Comparison of ENCODE assay signal across 23 cellular contexts in genomic region chr13:63448654-63449053, GRCh38.
"Had no signal": no experiment of that assay in that cellular context is flagged by ENCODE, and none has a peak within 500 bp of the region (broad histone marks: within the 10 kb centered on the region; RNA-seq: fewer than 3 reads in every experiment).

No MANE protein-coding gene starts in this region.

- H3K9me3 Mint-ChIP-seq: memory B cell; neural progenitor cell; stimulated activated naive CD8-positive, alpha-beta T cell treated with anti-CD3 and anti-CD28 coated beads, Interleukin-15, amount 100 ng/mL, for 72 hours had no signal

- H3K9ac ChIP-seq: neural progenitor cell, parathyroid adenoma had no signal

- H3K4me3 Mint-ChIP-seq: dendritic cell treated with granulocyte-macrophage colony-stimulating factor and Interleukin-4, amounts not matched to agents 40 ng/mL and 50 ng/mL, for 4 days; effector memory CD8-positive, alpha-beta T cell; memory B cell; natural killer cell treated with Interleukin-12 subunit alpha and Interleukin-12 subunit beta and Interleukin-15 and Interleukin-18, amount 100 ng/mL, for 72 hours; neural progenitor cell; stimulated activated naive B cell treated with anti-CD40 and anti-IgM and Interleukin-4, amounts not matched to agents 10 μg/mL and 1 μg/mL and 100 μg/mL, for 72 hours; stimulated activated naive CD8-positive, alpha-beta T cell treated with anti-CD3 and anti-CD28 coated beads, Interleukin-15, amount 100 ng/mL, for 72 hours had no signal

- H3K36me3 ChIP-seq: esophagus muscularis mucosa, neural progenitor cell, right lobe of liver, tibial nerve, upper lobe of right lung, vagina had no signal

- H3K79me2 ChIP-seq: parathyroid adenoma had no signal

- H3K4me3 ChIP-seq: esophagus muscularis mucosa, neural progenitor cell, psoas muscle, right lobe of liver, testis, tibial nerve, upper lobe of right lung, vagina had no signal

- H2AFZ ChIP-seq: neural progenitor cell, parathyroid adenoma had no signal

- H3K9me3 ChIP-seq: esophagus muscularis mucosa, psoas muscle, right lobe of liver, testis, tibial nerve, upper lobe of right lung, vagina had no signal

- H3K36me3 Mint-ChIP-seq: memory B cell; natural killer cell treated with Interleukin-12 subunit alpha and Interleukin-12 subunit beta and Interleukin-15 and Interleukin-18, amount 100 ng/mL, for 72 hours; neural progenitor cell; stimulated activated naive B cell treated with anti-CD40 and anti-IgM and Interleukin-4, amounts not matched to agents 10 μg/mL and 1 μg/mL and 100 μg/mL, for 72 hours had no signal

- H3K27me3 Mint-ChIP-seq: dendritic cell treated with granulocyte-macrophage colony-stimulating factor and Interleukin-4, amounts not matched to agents 40 ng/mL and 50 ng/mL, for 4 days; effector memory CD8-positive, alpha-beta T cell; memory B cell; natural killer cell treated with Interleukin-12 subunit alpha and Interleukin-12 subunit beta and Interleukin-15 and Interleukin-18, amount 100 ng/mL, for 72 hours; stimulated activated naive B cell treated with anti-CD40 and anti-IgM and Interleukin-4, amounts not matched to agents 10 μg/mL and 1 μg/mL and 100 μg/mL, for 72 hours; stimulated activated naive CD8-positive, alpha-beta T cell treated with anti-CD3 and anti-CD28 coated beads, Interleukin-15, amount 100 ng/mL, for 72 hours had no signal

- H3K27me3 ChIP-seq: esophagus muscularis mucosa, neural progenitor cell, right lobe of liver, testis, tibial nerve, upper lobe of right lung, vagina had no signal

- H3K4me1 ChIP-seq: esophagus muscularis mucosa, neural progenitor cell, parathyroid adenoma, psoas muscle, right lobe of liver, testis, tibial nerve, upper lobe of right lung, vagina had no signal

- ATAC-seq: effector memory CD8-positive, alpha-beta T cell; left lobe of liver; natural killer cell treated with Interleukin-12 subunit alpha and Interleukin-12 subunit beta and Interleukin-15 and Interleukin-18, amount 100 ng/mL, for 72 hours; psoas muscle; right lobe of liver; stimulated activated naive B cell treated with anti-CD40 and anti-IgM and Interleukin-4, amounts not matched to agents 10 μg/mL and 1 μg/mL and 100 μg/mL, for 72 hours; stimulated activated naive CD8-positive, alpha-beta T cell treated with anti-CD3 and anti-CD28 coated beads, Interleukin-15, amount 100 ng/mL, for 72 hours; upper lobe of right lung had no signal

- H3K4me1 Mint-ChIP-seq: memory B cell; stimulated activated naive B cell treated with anti-CD40 and anti-IgM and Interleukin-4, amounts not matched to agents 10 μg/mL and 1 μg/mL and 100 μg/mL, for 72 hours; stimulated activated naive CD8-positive, alpha-beta T cell treated with anti-CD3 and anti-CD28 coated beads, Interleukin-15, amount 100 ng/mL, for 72 hours had no signal

- H3K4me2 ChIP-seq: neural progenitor cell had no signal

- H3K27ac ChIP-seq: epithelial cell of prostate, esophagus muscularis mucosa, neural progenitor cell, parathyroid adenoma, psoas muscle, right lobe of liver, testis, tibial nerve, upper lobe of right lung, vagina had no signal

- H3K27ac Mint-ChIP-seq: dendritic cell treated with granulocyte-macrophage colony-stimulating factor and Interleukin-4, amounts not matched to agents 40 ng/mL and 50 ng/mL, for 4 days; effector memory CD8-positive, alpha-beta T cell; memory B cell; natural killer cell treated with Interleukin-12 subunit alpha and Interleukin-12 subunit beta and Interleukin-15 and Interleukin-18, amount 100 ng/mL, for 72 hours; neural progenitor cell; stimulated activated naive B cell treated with anti-CD40 and anti-IgM and Interleukin-4, amounts not matched to agents 10 μg/mL and 1 μg/mL and 100 μg/mL, for 72 hours; stimulated activated naive CD8-positive, alpha-beta T cell treated with anti-CD3 and anti-CD28 coated beads, Interleukin-15, amount 100 ng/mL, for 72 hours had no signal

- DNase-seq: effector memory CD8-positive, alpha-beta T cell; kidney glomerular epithelial cell; midbrain; nucleus accumbens; psoas muscle; retina; right lobe of liver; stimulated activated CD4-positive, alpha-beta T cell treated with anti-CD3 and anti-CD28 coated beads, Interleukin-1b, Interleukin-23, amount 100 ng/mL, for 48 hours; stimulated activated CD4-positive, alpha-beta T cell treated with anti-CD3 and anti-CD28 coated beads, Interleukin-4, amount 100 ng/mL, for 24 hours; stimulated activated naive B cell treated with anti-CD40 and anti-IgM and Interleukin-4, amounts not matched to agents 10 μg/mL and 1 μg/mL and 100 μg/mL, for 72 hours; stimulated activated naive CD8-positive, alpha-beta T cell treated with anti-CD3 and anti-CD28 coated beads, Interleukin-15, amount 100 ng/mL, for 72 hours; testis; upper lobe of right lung had no signal
